2 cellular contexts compared by ENCODE assay signal in the genomic region with DNA sequence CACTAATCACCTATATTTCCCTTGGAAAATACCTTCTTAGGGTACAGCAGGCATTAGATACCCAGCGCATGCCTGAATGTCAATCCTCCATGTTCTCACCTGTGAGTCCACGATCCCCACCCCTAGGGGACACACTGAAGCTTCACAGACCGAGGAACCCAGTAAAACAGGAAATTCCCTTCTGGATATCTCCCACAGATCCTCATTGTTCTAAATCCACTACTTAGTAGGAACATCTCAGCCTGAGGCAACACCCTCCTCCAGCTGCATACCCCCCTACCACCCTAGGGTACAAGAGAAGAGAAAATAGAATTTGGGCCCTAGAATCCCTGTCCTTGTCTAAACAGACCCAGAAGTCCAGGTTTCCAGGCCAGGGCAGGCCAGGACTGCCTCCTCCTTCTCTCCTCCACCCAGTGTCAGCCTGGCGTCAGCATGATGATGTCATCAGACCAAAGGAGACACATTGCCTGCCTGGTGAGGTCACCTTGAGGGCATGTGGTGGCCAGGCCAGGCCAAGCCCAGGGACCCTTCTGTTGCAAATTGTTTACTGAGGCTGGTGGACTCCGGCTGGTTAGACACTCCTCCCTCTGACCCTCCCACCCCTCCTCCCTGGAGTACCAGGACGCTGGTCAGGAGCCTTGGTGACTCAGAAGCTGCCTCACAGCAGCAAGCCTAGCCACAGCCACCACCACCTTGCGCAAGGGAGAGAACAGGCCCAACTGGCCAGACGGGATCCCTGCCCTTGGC.
TF ChIP-seq lines count a peak whose summit lies in the region.

No MANE protein-coding gene starts in this region.

TF ChIP-seq in A549, 52 proteins besides CTCF, POLR2A, EP300 and RAD21:
- peak; percentile 46 to 71; a peak in 2 of 5 replicates for TF ChIP-seq JUN (IDR thresholded peaks at IDR 0.05)
- 0 out of 3 replicates have a peak, but pooled peaks have one; percentile 10 for TF ChIP-seq BCL3 (IDR thresholded peaks at IDR 0.05)
- no peak; the same call in 1 of the 3 replicates for TF ChIP-seq SMC3 (IDR thresholded peaks at IDR 0.05)
- TF ChIP-seq MYC (IDR thresholded peaks at IDR 0.05; ENCODE audit: borderline replicate concordance, low read length), result peak; percentile 58
- peak; percentile 60 for TF ChIP-seq JUNB (IDR thresholded peaks at IDR 0.05)
- TF ChIP-seq, protein P1, sequence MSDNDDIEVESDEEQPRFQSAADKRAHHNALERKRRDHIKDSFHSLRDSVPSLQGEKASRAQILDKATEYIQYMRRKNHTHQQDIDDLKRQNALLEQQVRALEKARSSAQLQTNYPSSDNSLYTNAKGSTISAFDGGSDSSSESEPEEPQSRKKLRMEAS (IDR thresholded peaks at IDR 0.05), result peak; percentile 66; the same call in 1 of the 2 replicates
- peak; percentile 73; the same call in 1 of the 2 replicates for TF ChIP-seq FOSL2 (IDR thresholded peaks at IDR 0.05)
- peak; percentile 88 for TF ChIP-seq FOSL2 (CRISPR knock-in tag; IDR thresholded peaks at IDR 0.05)
- no peak for TF ChIP-seq HMGXB4 (CRISPR knock-in tag; IDR thresholded peaks at IDR 0.05; ENCODE audit: borderline replicate concordance)
- TF ChIP-seq ESRRA (IDR thresholded peaks at IDR 0.05; ENCODE audit: borderline replicate concordance, low read length), result peak; percentile 6; the same call in 1 of the 2 replicates
- no peak for TF ChIP-seq TFCP2L1 (CRISPR knock-in tag; IDR thresholded peaks at IDR 0.05)
- TF ChIP-seq RARB (CRISPR knock-in tag; IDR thresholded peaks at IDR 0.05), result 0 out of 2 replicates have a peak, but pooled peaks have one; percentile 35
- no peak for TF ChIP-seq ZSCAN20 (CRISPR knock-in tag; IDR thresholded peaks at IDR 0.05)
- TF ChIP-seq CEBPB (IDR thresholded peaks at IDR 0.05), result peak; percentile 80 to 94

TF ChIP-seq in K562, 482 proteins besides CTCF, POLR2A, EP300 and RAD21 (continues in another document):
- TF ChIP-seq, protein P2, sequence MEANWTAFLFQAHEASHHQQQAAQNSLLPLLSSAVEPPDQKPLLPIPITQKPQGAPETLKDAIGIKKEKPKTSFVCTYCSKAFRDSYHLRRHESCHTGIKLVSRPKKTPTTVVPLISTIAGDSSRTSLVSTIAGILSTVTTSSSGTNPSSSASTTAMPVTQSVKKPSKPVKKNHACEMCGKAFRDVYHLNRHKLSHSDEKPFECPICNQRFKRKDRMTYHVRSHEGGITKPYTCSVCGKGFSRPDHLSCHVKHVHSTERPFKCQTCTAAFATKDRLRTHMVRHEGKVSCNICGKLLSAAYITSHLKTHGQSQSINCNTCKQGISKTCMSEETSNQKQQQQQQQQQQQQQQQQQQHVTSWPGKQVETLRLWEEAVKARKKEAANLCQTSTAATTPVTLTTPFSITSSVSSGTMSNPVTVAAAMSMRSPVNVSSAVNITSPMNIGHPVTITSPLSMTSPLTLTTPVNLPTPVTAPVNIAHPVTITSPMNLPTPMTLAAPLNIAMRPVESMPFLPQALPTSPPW (CRISPR knock-in tag; IDR thresholded peaks at IDR 0.05), result peak; percentile 59; the same call in 1 of the 2 replicates
- peak; percentile 32; the same call in 1 of the 2 replicates for TF ChIP-seq TOE1 (IDR thresholded peaks at IDR 0.05; ENCODE audit: borderline replicate concordance)
- TF ChIP-seq TOE1 (CRISPR knock-in tag; IDR thresholded peaks at IDR 0.05; ENCODE audit: borderline replicate concordance, low read depth), result no peak
- peak; percentile 99 for TF ChIP-seq ATF3 (IDR thresholded peaks at IDR 0.05)
- peak; percentile 92 for TF ChIP-seq ATF3 (CRISPR knock-in tag; conservative IDR thresholded peaks at IDR 0.05)
- 0 out of 2 replicates have a peak, but pooled peaks have one; percentile 29 for TF ChIP-seq MEF2A (IDR thresholded peaks at IDR 0.05; ENCODE audit: control insufficient read depth, low read depth, low read length)
- peak; percentile 34 to 48; a peak in 3 of 4 replicates for TF ChIP-seq TRIM24 (IDR thresholded peaks at IDR 0.05)
- 0 out of 2 replicates have a peak, but pooled peaks have one; percentile 20 for TF ChIP-seq GABPB1 (CRISPR knock-in tag; IDR thresholded peaks at IDR 0.05)
- no peak for TF ChIP-seq HNRNPLL (IDR thresholded peaks at IDR 0.05; ENCODE audit: low read depth, low read length, poor library complexity, severe bottlenecking)
- TF ChIP-seq SMARCA4 (IDR thresholded peaks at IDR 0.05), result peak; percentile 70
- TF ChIP-seq ZNF589 (CRISPR knock-in tag; IDR thresholded peaks at IDR 0.05; ENCODE audit: low read depth), result peak; percentile 53; the same call in 1 of the 2 replicates
- 0 out of 2 replicates have a peak, but pooled peaks have one; percentile 44 for TF ChIP-seq MGA (IDR thresholded peaks at IDR 0.05)
- TF ChIP-seq SMARCE1 (IDR thresholded peaks at IDR 0.05), result peak; percentile 51; the same call in 1 of the 2 replicates
- TF ChIP-seq POLR2G (IDR thresholded peaks at IDR 0.05; ENCODE audit: low read depth, low read length), result peak; percentile 36; the same call in 1 of the 2 replicates
- TF ChIP-seq HDAC2 (IDR thresholded peaks at IDR 0.05), result peak; percentile 15; the same call in 1 of the 2 replicates
- peak; percentile 74 to 77 for TF ChIP-seq NRF1 (conservative IDR thresholded peaks at IDR 0.05 in 1 of 2, IDR thresholded peaks at IDR 0.05 in 1 of 2)
- no peak for TF ChIP-seq PCBP1 (IDR thresholded peaks at IDR 0.05; ENCODE audit: low read depth, low read length, poor library complexity, severe bottlenecking)
- no peak for TF ChIP-seq GATAD2B (IDR thresholded peaks at IDR 0.05; ENCODE audit: borderline replicate concordance)
- TF ChIP-seq EP400 (IDR thresholded peaks at IDR 0.05), result peak; percentile 32; the same call in 1 of the 2 replicates
- TF ChIP-seq SRF (CRISPR knock-in tag; IDR thresholded peaks at IDR 0.05), result peak in 1 of 2 experiments; percentile 45; a peak in 1 of 4 replicates
- peak; percentile 38 to 46; a peak in 2 of 4 replicates for TF ChIP-seq MAZ (CRISPR knock-in tag; conservative IDR thresholded peaks at IDR 0.05 in 1 of 2, IDR thresholded peaks at IDR 0.05 in 1 of 2)
- 0 out of 2 replicates have a peak, but pooled peaks have one; percentile 5 for TF ChIP-seq ZNF175 (CRISPR knock-in tag; IDR thresholded peaks at IDR 0.05; ENCODE audit: low read depth)
- 0 out of 2 replicates have a peak, but pooled peaks have one; percentile 50 for TF ChIP-seq IRF9 (tag; IDR thresholded peaks at IDR 0.05)
- TF ChIP-seq ARID1B (IDR thresholded peaks at IDR 0.05), result peak; percentile 66
- TF ChIP-seq ATF7 (IDR thresholded peaks at IDR 0.05), result peak; percentile 96
- TF ChIP-seq ZNF263 (CRISPR knock-in tag; IDR thresholded peaks at IDR 0.05; ENCODE audit: borderline replicate concordance), result peak; percentile 98
- TF ChIP-seq ESRRA (IDR thresholded peaks at IDR 0.05; ENCODE audit: borderline replicate concordance, low read depth), result peak; percentile 90
- peak; percentile 96 for TF ChIP-seq CEBPB (tag; IDR thresholded peaks at IDR 0.05)
- TF ChIP-seq NR2C2 (CRISPR knock-in tag; IDR thresholded peaks at IDR 0.05), result no peak; the same call in 1 of the 2 replicates
- TF ChIP-seq NR2C2 (tag; IDR thresholded peaks at IDR 0.05), result peak; percentile 40; the same call in 1 of the 2 replicates
- 0 out of 2 replicates have a peak, but pooled peaks have one; percentile 9 for TF ChIP-seq ZNF583 (CRISPR knock-in tag; IDR thresholded peaks at IDR 0.05)
- peak; percentile 67; the same call in 1 of the 2 replicates for TF ChIP-seq SMAD4 (CRISPR knock-in tag; conservative IDR thresholded peaks at IDR 0.05)
- peak; percentile 66 for TF ChIP-seq ZFX (CRISPR knock-in tag; IDR thresholded peaks at IDR 0.05)
